1 cellular context compared by ENCODE assay signal in genomic region chr12:74170645-74171477, GRCh38.
TF ChIP-seq lines count a peak whose summit lies in the region.

No MANE protein-coding gene starts in this region.

TF ChIP-seq in K562, 482 proteins besides CTCF, POLR2A, EP300 and RAD21 (continued from another document and continues in another):
- TF ChIP-seq MLX (CRISPR knock-in tag; conservative IDR thresholded peaks at IDR 0.05) (no peak), HDGF (IDR thresholded peaks at IDR 0.05) (no peak), CREB3 (tag; conservative IDR thresholded peaks at IDR 0.05; ENCODE audit: low read depth) (no peak), GABPA (tag; conservative IDR thresholded peaks at IDR 0.05; ENCODE audit: low read depth) (no peak), ETV5 (CRISPR knock-in tag; IDR thresholded peaks at IDR 0.05; ENCODE audit: low read depth) (peak; percentile 18; the same call in 1 of the 2 replicates), ZNF609 (CRISPR knock-in tag; IDR thresholded peaks at IDR 0.05; ENCODE audit: borderline replicate concordance) (no peak), DNMT1 (IDR thresholded peaks at IDR 0.05) (no peak), SMAD4 (CRISPR knock-in tag; conservative IDR thresholded peaks at IDR 0.05) (no peak), NRF1 (conservative IDR thresholded peaks at IDR 0.05 in 1 of 2, IDR thresholded peaks at IDR 0.05 in 1 of 2) (0 out of 4 replicates have a peak, but pooled peaks have one; percentile 18 to 40), ZBTB26 (CRISPR knock-in tag; IDR thresholded peaks at IDR 0.05) (no peak), ZNF778 (CRISPR knock-in tag; IDR thresholded peaks at IDR 0.05) (no peak), ZC3H4 (CRISPR knock-in tag; IDR thresholded peaks at IDR 0.05; ENCODE audit: borderline replicate concordance) (0 out of 2 replicates have a peak, but pooled peaks have one; percentile 55), SMAD1 (IDR thresholded peaks at IDR 0.05; ENCODE audit: low read depth, low read length, partially characterized antibody) (no peak), ZBTB12 (CRISPR knock-in tag; IDR thresholded peaks at IDR 0.05) (no peak), ZNF695 (CRISPR knock-in tag; IDR thresholded peaks at IDR 0.05) (no peak), LCOR (CRISPR knock-in tag; IDR thresholded peaks at IDR 0.05) (peak; percentile 48; the same call in 1 of the 2 replicates), SIN3A (IDR thresholded peaks at IDR 0.05; ENCODE audit: borderline replicate concordance in 2 of 2, control insufficient read depth in 1 of 2, low read depth in 2 of 2, low read length in 2 of 2) (no peak), XRCC5 (IDR thresholded peaks at IDR 0.05; ENCODE audit: low read depth, low read length) (no peak), SAFB (IDR thresholded peaks at IDR 0.05; ENCODE audit: borderline replicate concordance, low read depth, low read length) (no peak), RBM22 (IDR thresholded peaks at IDR 0.05; ENCODE audit: low read depth, low read length, poor library complexity, severe bottlenecking) (no peak), PHTF2 (CRISPR knock-in tag; IDR thresholded peaks at IDR 0.05) (no peak), ZNF699 (CRISPR knock-in tag; IDR thresholded peaks at IDR 0.05; ENCODE audit: insufficient replicate concordance) (no peak), EWSR1 (IDR thresholded peaks at IDR 0.05; ENCODE audit: borderline replicate concordance, low read depth, partially characterized antibody) (no peak), MCM7 (IDR thresholded peaks at IDR 0.05) (no peak), ZNF175 (CRISPR knock-in tag; IDR thresholded peaks at IDR 0.05; ENCODE audit: low read depth) (no peak), TBP (optimal IDR thresholded peaks at IDR 0.05; ENCODE audit: low read depth, low read length) (peak; percentile 20), HOXB6 (CRISPR knock-in tag; IDR thresholded peaks at IDR 0.05; ENCODE audit: borderline replicate concordance) (no peak), ZFP36 (IDR thresholded peaks at IDR 0.05; ENCODE audit: low read depth, low read length, partially characterized antibody) (no peak), MAX (CRISPR knock-in tag; IDR thresholded peaks at IDR 0.05) (no peak), ETV1 (tag; conservative IDR thresholded peaks at IDR 0.05; ENCODE audit: low read depth) (no peak), ZNF316 (IDR thresholded peaks at IDR 0.05) (no peak), ZNF12 (CRISPR knock-in tag; IDR thresholded peaks at IDR 0.05) (0 out of 2 replicates have a peak, but pooled peaks have one; percentile 28), HDAC8 (tag; IDR thresholded peaks at IDR 0.05) (no peak), ATF7 (IDR thresholded peaks at IDR 0.05) (no peak), ZNF217 (CRISPR knock-in tag; IDR thresholded peaks at IDR 0.05) (no peak), ZFX (CRISPR knock-in tag; IDR thresholded peaks at IDR 0.05) (peak; percentile 92)
- TF ChIP-seq, protein P1, sequence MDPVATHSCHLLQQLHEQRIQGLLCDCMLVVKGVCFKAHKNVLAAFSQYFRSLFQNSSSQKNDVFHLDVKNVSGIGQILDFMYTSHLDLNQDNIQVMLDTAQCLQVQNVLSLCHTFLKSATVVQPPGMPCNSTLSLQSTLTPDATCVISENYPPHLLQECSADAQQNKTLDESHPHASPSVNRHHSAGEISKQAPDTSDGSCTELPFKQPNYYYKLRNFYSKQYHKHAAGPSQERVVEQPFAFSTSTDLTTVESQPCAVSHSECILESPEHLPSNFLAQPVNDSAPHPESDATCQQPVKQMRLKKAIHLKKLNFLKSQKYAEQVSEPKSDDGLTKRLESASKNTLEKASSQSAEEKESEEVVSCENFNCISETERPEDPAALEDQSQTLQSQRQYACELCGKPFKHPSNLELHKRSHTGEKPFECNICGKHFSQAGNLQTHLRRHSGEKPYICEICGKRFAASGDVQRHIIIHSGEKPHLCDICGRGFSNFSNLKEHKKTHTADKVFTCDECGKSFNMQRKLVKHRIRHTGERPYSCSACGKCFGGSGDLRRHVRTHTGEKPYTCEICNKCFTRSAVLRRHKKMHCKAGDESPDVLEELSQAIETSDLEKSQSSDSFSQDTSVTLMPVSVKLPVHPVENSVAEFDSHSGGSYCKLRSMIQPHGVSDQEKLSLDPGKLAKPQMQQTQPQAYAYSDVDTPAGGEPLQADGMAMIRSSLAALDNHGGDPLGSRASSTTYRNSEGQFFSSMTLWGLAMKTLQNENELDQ (CRISPR knock-in tag; IDR thresholded peaks at IDR 0.05; ENCODE audit: borderline replicate concordance) = 0 out of 2 replicates have a peak, but pooled peaks have one; percentile 23
- TF ChIP-seq, protein P2, sequence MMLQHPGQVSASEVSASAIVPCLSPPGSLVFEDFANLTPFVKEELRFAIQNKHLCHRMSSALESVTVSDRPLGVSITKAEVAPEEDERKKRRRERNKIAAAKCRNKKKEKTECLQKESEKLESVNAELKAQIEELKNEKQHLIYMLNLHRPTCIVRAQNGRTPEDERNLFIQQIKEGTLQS (IDR thresholded peaks at IDR 0.05) = no peak
- TF ChIP-seq, protein P2 (CRISPR knock-in tag; conservative IDR thresholded peaks at IDR 0.05) = no peak
- TF ChIP-seq, protein P3, sequence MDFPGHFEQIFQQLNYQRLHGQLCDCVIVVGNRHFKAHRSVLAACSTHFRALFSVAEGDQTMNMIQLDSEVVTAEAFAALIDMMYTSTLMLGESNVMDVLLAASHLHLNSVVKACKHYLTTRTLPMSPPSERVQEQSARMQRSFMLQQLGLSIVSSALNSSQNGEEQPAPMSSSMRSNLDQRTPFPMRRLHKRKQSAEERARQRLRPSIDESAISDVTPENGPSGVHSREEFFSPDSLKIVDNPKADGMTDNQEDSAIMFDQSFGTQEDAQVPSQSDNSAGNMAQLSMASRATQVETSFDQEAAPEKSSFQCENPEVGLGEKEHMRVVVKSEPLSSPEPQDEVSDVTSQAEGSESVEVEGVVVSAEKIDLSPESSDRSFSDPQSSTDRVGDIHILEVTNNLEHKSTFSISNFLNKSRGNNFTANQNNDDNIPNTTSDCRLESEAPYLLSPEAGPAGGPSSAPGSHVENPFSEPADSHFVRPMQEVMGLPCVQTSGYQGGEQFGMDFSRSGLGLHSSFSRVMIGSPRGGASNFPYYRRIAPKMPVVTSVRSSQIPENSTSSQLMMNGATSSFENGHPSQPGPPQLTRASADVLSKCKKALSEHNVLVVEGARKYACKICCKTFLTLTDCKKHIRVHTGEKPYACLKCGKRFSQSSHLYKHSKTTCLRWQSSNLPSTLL (IDR thresholded peaks at IDR 0.05) = no peak
- TF ChIP-seq, protein P4, sequence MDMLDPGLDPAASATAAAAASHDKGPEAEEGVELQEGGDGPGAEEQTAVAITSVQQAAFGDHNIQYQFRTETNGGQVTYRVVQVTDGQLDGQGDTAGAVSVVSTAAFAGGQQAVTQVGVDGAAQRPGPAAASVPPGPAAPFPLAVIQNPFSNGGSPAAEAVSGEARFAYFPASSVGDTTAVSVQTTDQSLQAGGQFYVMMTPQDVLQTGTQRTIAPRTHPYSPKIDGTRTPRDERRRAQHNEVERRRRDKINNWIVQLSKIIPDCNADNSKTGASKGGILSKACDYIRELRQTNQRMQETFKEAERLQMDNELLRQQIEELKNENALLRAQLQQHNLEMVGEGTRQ (CRISPR knock-in tag; IDR thresholded peaks at IDR 0.05) = no peak
- TF ChIP-seq, protein P5, sequence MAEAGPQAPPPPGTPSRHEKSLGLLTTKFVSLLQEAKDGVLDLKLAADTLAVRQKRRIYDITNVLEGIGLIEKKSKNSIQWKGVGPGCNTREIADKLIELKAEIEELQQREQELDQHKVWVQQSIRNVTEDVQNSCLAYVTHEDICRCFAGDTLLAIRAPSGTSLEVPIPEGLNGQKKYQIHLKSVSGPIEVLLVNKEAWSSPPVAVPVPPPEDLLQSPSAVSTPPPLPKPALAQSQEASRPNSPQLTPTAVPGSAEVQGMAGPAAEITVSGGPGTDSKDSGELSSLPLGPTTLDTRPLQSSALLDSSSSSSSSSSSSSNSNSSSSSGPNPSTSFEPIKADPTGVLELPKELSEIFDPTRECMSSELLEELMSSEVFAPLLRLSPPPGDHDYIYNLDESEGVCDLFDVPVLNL (CRISPR knock-in tag; IDR thresholded peaks at IDR 0.05; ENCODE audit: low read depth) = no peak; the same call in 1 of the 2 replicates
